9 cellular contexts compared by ENCODE assay signal in genomic region chr19:821228-821975, GRCh38. TPM values are rescaled to one million over a fixed set of nuclear protein-coding genes. Genes with fewer than 3 reads are reported as not detected.
A peak's percentile ranks its signal among the peaks of the same experiment; 100 is the strongest.
DNase-seq lines count a peak whose midpoint lies in the region; ATAC-seq and TF ChIP-seq lines count a peak whose summit lies in the region.
"Had no signal": no experiment of that assay in that cellular context is flagged by ENCODE, and none has a peak within 500 bp of the region (broad histone marks: within the 10 kb centered on the region; RNA-seq: fewer than 3 reads in every experiment).

A gene with protein sequence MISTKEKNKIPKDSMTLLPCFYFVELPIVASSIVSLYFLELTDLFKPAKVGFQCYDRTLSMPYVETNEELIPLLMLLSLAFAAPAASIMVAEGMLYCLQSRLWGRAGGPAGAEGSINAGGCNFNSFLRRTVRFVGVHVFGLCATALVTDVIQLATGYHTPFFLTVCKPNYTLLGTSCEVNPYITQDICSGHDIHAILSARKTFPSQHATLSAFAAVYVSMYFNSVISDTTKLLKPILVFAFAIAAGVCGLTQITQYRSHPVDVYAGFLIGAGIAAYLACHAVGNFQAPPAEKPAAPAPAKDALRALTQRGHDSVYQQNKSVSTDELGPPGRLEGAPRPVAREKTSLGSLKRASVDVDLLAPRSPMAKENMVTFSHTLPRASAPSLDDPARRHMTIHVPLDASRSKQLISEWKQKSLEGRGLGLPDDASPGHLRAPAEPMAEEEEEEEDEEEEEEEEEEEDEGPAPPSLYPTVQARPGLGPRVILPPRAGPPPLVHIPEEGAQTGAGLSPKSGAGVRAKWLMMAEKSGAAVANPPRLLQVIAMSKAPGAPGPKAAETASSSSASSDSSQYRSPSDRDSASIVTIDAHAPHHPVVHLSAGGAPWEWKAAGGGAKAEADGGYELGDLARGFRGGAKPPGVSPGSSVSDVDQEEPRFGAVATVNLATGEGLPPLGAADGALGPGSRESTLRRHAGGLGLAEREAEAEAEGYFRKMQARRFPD (minus strand): TSS chr19:821955. CDS start chr19:821559, 396 bp downstream.

- H3K9ac ChIP-seq in HUES64 (ENCODE audit: low read depth, low read length) (peak within 1 kb of the TSS; percentile 69), endodermal cell (ENCODE audit: extremely low read depth, low read length, poor library complexity, severe bottlenecking) (peak within 1 kb of the TSS; percentile 53)

- H3K9me3 ChIP-seq in A673 (ENCODE audit: low read depth, low read length, poor library complexity, severe bottlenecking) (no peaks in the 10 kb centered on the region), HUES64 (ENCODE audit: insufficient read depth, low read depth, low read length) (no peaks in the 10 kb centered on the region), endodermal cell (ENCODE audit: control insufficient read depth, low read length) (no peaks in the 10 kb centered on the region)

- peaks cover 3% of the 10 kb centered on the region for H3K4me1 Mint-ChIP-seq in endodermal cell
- H3K4me1 Mint-ChIP-seq in nephron progenitor cell: peaks cover 26% of the 10 kb centered on the region

- H3K4me1 ChIP-seq in A673 (ENCODE audit: insufficient read depth, low read length, poor library complexity, severe bottlenecking): no peaks in the 10 kb centered on the region
- peaks cover 5% of the 10 kb centered on the region; the same call in 1 of the 2 replicates for H3K4me1 ChIP-seq in HUES64 (ENCODE audit: insufficient read depth, low read length)
- no peaks in the 10 kb centered on the region for H3K4me1 ChIP-seq in endodermal cell (ENCODE audit: control insufficient read depth, insufficient read depth, low read length)

- TF ChIP-seq CTCF in A673 (conservative IDR thresholded peaks at IDR 0.05; ENCODE audit: low read depth, low read length): no peak
- no peak for TF ChIP-seq CTCF in endodermal cell (conservative IDR thresholded peaks at IDR 0.05)
- no peak for TF ChIP-seq CTCF in nephron progenitor cell (IDR thresholded peaks at IDR 0.05)

- H3K4me3 ChIP-seq in A673 (ENCODE audit: low read depth, low read length, poor library complexity, severe bottlenecking) (peak within 1 kb of the TSS; percentile 69), HUES64 (ENCODE audit: low read length) (peak within 1 kb of the TSS; percentile 61), endodermal cell (ENCODE audit: low read length) (peak within 1 kb of the TSS; percentile 80)

- H3K4me3 Mint-ChIP-seq in endodermal cell (peak within 1 kb of the TSS; percentile 63), nephron progenitor cell (peak within 1 kb of the TSS; percentile 80)

- H3K27me3 ChIP-seq in A673 (replicated peaks; ENCODE audit: insufficient read depth, low read depth, low read length, poor library complexity) (no peaks in the 10 kb centered on the region), HUES64 (ENCODE audit: insufficient read depth, low read length) (no peaks in the 10 kb centered on the region), endodermal cell (ENCODE audit: control insufficient read depth, insufficient read depth, low read length, poor library complexity, severe bottlenecking) (no peaks in the 10 kb centered on the region)

- intact Hi-C loops in A673 (cut with micrococcal nuclease; ENCODE audit: unreplicated experiment): no loop called here

- H3K36me3 Mint-ChIP-seq in endodermal cell (ENCODE audit: low read depth) (peaks cover 8% of the 10 kb centered on the region), nephron progenitor cell (ENCODE audit: low read depth) (peaks cover 15% of the 10 kb centered on the region)

- BruUV-seq in A673 (replicated peaks; lab: Mats Ljungman, UMichigan): no TSS peak

- WGBS in HUES64: 1% methylated on average over 75 of the region's 82 CpGs
- WGBS in endodermal cell (ENCODE audit: insufficient coverage in 1 of 2, insufficient read length in 1 of 2), 2 experiments: 0% methylated on average over 5 to 53 of the region's 82 CpGs

- CTCF ChIA-PET in A673 (lab: Charles Lee): no interaction called here

- DNase-seq in A673 (ENCODE audit: low spot score): no peak
- DNase-seq in endodermal cell: peak; percentile 83
- DNase-seq in nephron progenitor cell: peak; percentile 67
- no peak for DNase-seq in KBM-7
- DNase-seq: activated CD8-positive, alpha-beta memory T cell treated with anti-CD3 and anti-CD28 coated beads, Interleukin-2, amount 50 U/mL, for 48 hours had no signal

- H3K36me3 ChIP-seq in A673 (ENCODE audit: insufficient read depth, low read length, poor library complexity, severe bottlenecking): no peaks in the 10 kb centered on the region
- H3K36me3 ChIP-seq in HUES64 (ENCODE audit: insufficient read depth, low read length): peaks cover 7% of the 10 kb centered on the region; the same call in 1 of the 2 replicates
- no peaks in the 10 kb centered on the region for H3K36me3 ChIP-seq in endodermal cell (ENCODE audit: control insufficient read depth, insufficient read depth, low read length)

- H3K9me3 Mint-ChIP-seq in endodermal cell (no peaks in the 10 kb centered on the region), nephron progenitor cell (no peaks in the 10 kb centered on the region)

- POLR2A ChIA-PET in A673 (lab: Charles Lee; ENCODE audit: low non-redundant PET): no interaction called here

- H3K27ac Mint-ChIP-seq in endodermal cell: no peak within 1 kb of the TSS
- no peak within 1 kb of the TSS for H3K27ac Mint-ChIP-seq in nephron progenitor cell

- in situ Hi-C loops in KBM-7 (cut with MboI; ENCODE audit: low pct_unique_long_range_greater_than_20kb, low sequenced_read_pairs): no loop called here

- no peak for ATAC-seq in GM21367 (IDR thresholded peaks at IDR 0.05; ENCODE audit: unreplicated experiment)
- no peak for ATAC-seq in HG03354 (IDR thresholded peaks at IDR 0.05; ENCODE audit: poor library complexity, severe bottlenecking, unreplicated experiment)
- no peak for ATAC-seq in HG03175 (IDR thresholded peaks at IDR 0.05; ENCODE audit: unreplicated experiment)

- H3K27me3 Mint-ChIP-seq in endodermal cell (ENCODE audit: insufficient read depth): no peaks in the 10 kb centered on the region
- H3K27me3 Mint-ChIP-seq in nephron progenitor cell (ENCODE audit: low read depth, poor library complexity): peaks cover 11% of the 10 kb centered on the region

- H3K27ac ChIP-seq in A673 (ENCODE audit: low read depth, low read length, poor library complexity, severe bottlenecking): peak within 1 kb of the TSS; percentile 47
- H3K27ac ChIP-seq in HUES64 (ENCODE audit: low read depth, low read length): peak within 1 kb of the TSS; percentile 55
- peak within 1 kb of the TSS; percentile 85 for H3K27ac ChIP-seq in endodermal cell (ENCODE audit: low read depth, low read length)

RNA-seq across cellular contexts. Expression of the gene that starts here (rescaled TPM):
- 13.3 and 20.1 TPM in 2 replicates for total RNA-seq in A673 (2021)
- 34.9 TPM for polyA plus RNA-seq in HUES64 (2013, experiment 1 of 2)
- polyA plus RNA-seq in HUES64 (2013, experiment 2 of 2): 47.1 TPM
- total RNA-seq in endodermal cell: 100 to 1,000 TPM; 110 to 111 TPM
- polyA plus RNA-seq in endodermal cell (2013, experiment 1 of 2): 157 TPM
- polyA plus RNA-seq in endodermal cell (2013, experiment 2 of 2): 150 TPM

Comparison
In these comparisons a context has a peak if more than half of its experiments do, and no peak if none do; other contexts are left out.
1. DNase-seq: peak in endodermal cell (single experiment) and nephron progenitor cell (single experiment); none in A673 (single experiment) and KBM-7 (single experiment).
2. Peak in every context shown above with its lines, with median percentiles within 50 percentile points of each other: H3K27ac ChIP-seq and H3K4me3 ChIP-seq.